ENCODE assay signal across 8 cellular contexts in the genomic region with DNA sequence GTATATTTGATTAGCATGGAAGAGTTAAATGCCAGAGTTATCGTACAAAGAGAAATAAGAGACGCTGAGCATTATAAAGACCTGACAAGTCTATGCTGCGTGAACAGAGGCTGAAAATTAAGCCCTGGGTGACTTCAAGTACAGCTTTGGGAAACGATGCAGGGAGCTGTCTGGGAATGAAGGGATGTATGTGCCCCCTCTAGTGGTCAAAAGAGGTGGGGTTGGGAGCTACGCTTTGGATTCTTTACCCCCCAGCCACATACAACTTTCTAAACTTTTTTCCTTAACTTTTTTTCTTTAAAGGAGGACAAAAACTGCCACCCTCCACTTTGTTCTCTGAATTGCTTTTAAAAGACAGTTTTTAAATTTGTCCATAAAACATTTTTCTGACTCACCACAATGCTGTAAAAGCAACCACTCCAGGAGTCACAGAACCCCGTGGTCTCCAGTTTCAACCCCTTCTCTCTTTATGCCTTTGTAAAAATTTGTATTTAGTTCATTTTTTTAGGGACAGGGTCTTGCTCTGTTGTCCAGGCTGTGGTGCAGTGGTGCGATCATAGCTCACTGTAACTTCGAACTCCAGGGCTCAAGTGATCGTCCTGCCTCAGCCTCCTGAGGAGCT. TPM values are rescaled to one million over a fixed set of nuclear protein-coding genes. Genes with fewer than 3 reads are reported as not detected.
DNase-seq lines count a peak whose midpoint lies in the region; ATAC-seq and TF ChIP-seq lines count a peak whose summit lies in the region.

No MANE protein-coding gene starts in this region.

- H3K4me1 ChIP-seq in RWPE2 (ENCODE audit: insufficient read depth, poor library complexity, severe bottlenecking) (no peaks in the 10 kb centered on the region), mucosa of descending colon (ENCODE audit: low read depth) (no peaks in the 10 kb centered on the region)

- DNase-seq in NCI-H2196 (lab: John Stamatoyannopoulos, UW; ENCODE audit: unreplicated experiment) (peak; percentile 60), NCI-H2196 treated with DMSO at 0.1 percent for 48 hours (lab: John Stamatoyannopoulos, UW; ENCODE audit: unreplicated experiment) (no peak), HS-5 (ENCODE audit: low read depth) (peak; percentile 19), RWPE2 (ENCODE audit: low spot score) (no peak), epithelial cell of proximal tubule (ENCODE audit: low read depth) (no peak), mucosa of descending colon (peak in 1 of 3 donors; percentile 71)

- intact Hi-C loops in mucosa of descending colon (cut with DNase I, micrococcal nuclease), result no loop called here

- no peaks in the 10 kb centered on the region for H3K27me3 ChIP-seq in RWPE2 (ENCODE audit: insufficient read depth, poor library complexity, severe bottlenecking)

- H3K36me3 ChIP-seq in RWPE2 (ENCODE audit: low read depth) (no peaks in the 10 kb centered on the region), mucosa of descending colon (ENCODE audit: low read depth) (no peaks in the 10 kb centered on the region)

- peak; percentile 73 for ATAC-seq in RWPE2 (ENCODE audit: low read depth)
- peak; percentile 73 for ATAC-seq in mucosa of descending colon
- ATAC-seq in GM18907 (IDR thresholded peaks at IDR 0.05; ENCODE audit: unreplicated experiment), result no peak
- ATAC-seq in GM21360 (IDR thresholded peaks at IDR 0.05; ENCODE audit: unreplicated experiment), result no peak

- H3K4me3 ChIP-seq in RWPE2 (ENCODE audit: severe bottlenecking) (no peak overlapping the region), epithelial cell of proximal tubule (ENCODE audit: low read depth, low read length) (no peak overlapping the region), mucosa of descending colon (no peak overlapping the region)

- H3K9me3 ChIP-seq in RWPE2 (ENCODE audit: severe bottlenecking), result no peaks in the 10 kb centered on the region
- no peaks in the 10 kb centered on the region for H3K9me3 ChIP-seq in mucosa of descending colon

- no peak overlapping the region for H3K27ac ChIP-seq in RWPE2 (ENCODE audit: poor library complexity, severe bottlenecking)

- TF ChIP-seq CTCF in RWPE2 (IDR thresholded peaks at IDR 0.05; ENCODE audit: poor library complexity, severe bottlenecking) (peak; percentile 85), epithelial cell of proximal tubule (conservative IDR thresholded peaks at IDR 0.05; ENCODE audit: low read depth, low read length) (peak; percentile 96), mucosa of descending colon (IDR thresholded peaks at IDR 0.05) (peak; percentile 58)

RNA-seq across cellular contexts. Expression of gene ZNF664, which starts 59.4 kb away (rescaled TPM):
- total RNA-seq in epithelial cell of proximal tubule (39.0 and 41.7 TPM in 2 replicates), mucosa of descending colon (100 to 1,000 TPM; 101 to 132 (median 101) TPM)

RNA-seq across cellular contexts. Expression of gene CCDC92, which starts 59.7 kb away (rescaled TPM):
- 13.5 and 25.9 TPM in 2 replicates for total RNA-seq in epithelial cell of proximal tubule
- 10 to 100 TPM; 17.7 to 47.2 (median 25.6) TPM for total RNA-seq in mucosa of descending colon

Comparison
In these comparisons a context has a peak if more than half of its experiments do, and no peak if none do; other contexts are left out.
1. DNase-seq: peak in NCI-H2196 (single experiment) and HS-5 (single experiment); none in NCI-H2196 treated with DMSO at 0.1 percent for 48 hours (single experiment), RWPE2 (single experiment) and epithelial cell of proximal tubule (single experiment).
2. ATAC-seq: peak in RWPE2 (single experiment) and mucosa of descending colon (single experiment); none in GM18907 (single experiment) and GM21360 (single experiment).
3. Peak in every context shown above with its lines, with median percentiles within 50 percentile points of each other: CTCF ChIP-seq.